In the genomic region with DNA sequence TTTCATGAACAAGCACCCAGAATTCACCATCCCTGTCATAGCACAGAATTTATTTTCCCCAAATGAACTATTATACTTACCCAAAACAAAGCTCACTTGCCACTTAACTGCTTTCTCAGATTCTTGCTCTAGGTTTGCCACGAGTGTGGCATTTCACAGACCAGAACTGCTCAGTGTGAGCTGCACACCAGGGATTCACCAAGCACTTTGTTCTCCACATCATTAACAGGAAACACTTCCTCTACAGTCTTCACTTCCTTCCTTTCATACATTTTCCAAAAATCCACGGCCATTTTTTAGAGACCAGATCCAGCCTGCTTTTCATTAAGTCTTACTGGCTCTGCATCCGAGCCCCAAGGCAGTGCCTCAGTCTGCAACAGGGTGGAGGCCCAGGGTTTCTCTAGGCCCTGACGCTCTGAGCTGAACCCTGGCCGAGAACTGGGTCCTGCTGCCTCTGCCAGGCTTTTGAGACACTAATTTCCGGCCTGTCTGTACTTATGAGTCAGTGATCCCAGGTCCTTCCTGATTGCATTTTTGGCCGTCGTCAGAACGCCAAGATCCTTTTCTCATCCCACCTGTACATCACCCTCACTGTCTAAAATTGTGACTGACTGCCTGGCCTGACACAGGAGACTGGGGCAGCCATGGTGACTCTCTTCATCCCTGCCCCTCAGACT, we compare ENCODE assay signal across 14 cellular contexts.
DNase-seq lines count a peak whose midpoint lies in the region; ATAC-seq and TF ChIP-seq lines count a peak whose summit lies in the region.
"Had no signal": no experiment of that assay in that cellular context is flagged by ENCODE, and none has a peak within 500 bp of the region (broad histone marks: within the 10 kb centered on the region; RNA-seq: fewer than 3 reads in every experiment).

No MANE protein-coding gene starts in this region.

- ATAC-seq in SK-N-SH treated with all-trans-retinoic acid at 6 μM for 48 hours (peak; percentile 70), HG03460 (IDR thresholded peaks at IDR 0.05; ENCODE audit: unreplicated experiment) (no peak), upper lobe of right lung (no peak)

- H3K4me3 Mint-ChIP-seq in glutamatergic neuron (ENCODE audit: unreplicated experiment) = no peak overlapping the region

- H3K4me2 ChIP-seq in skeletal muscle satellite cell (ENCODE audit: low read length) = peak overlapping the region; percentile 29

- peaks cover 41% of the 10 kb centered on the region for H3K4me1 ChIP-seq in skeletal muscle satellite cell (ENCODE audit: control insufficient read depth, insufficient read depth, low read length)
- H3K4me1 ChIP-seq in upper lobe of right lung = no peaks in the 10 kb centered on the region

- DNase-seq in GM04503 (ENCODE audit: low read depth) (peak; percentile 48), foreskin fibroblast (peak; percentile 45 to 58), upper lobe of right lung (no peak), glutamatergic neuron (no peak)
- DNase-seq in activated naive CD4-positive, alpha-beta T cell treated with anti-CD3 and anti-CD28 coated beads, Interleukin-2, amount 50 U/mL, for 16 hours = no peak
- DNase-seq: activated CD4-positive, alpha-beta T cell treated with anti-CD3 and anti-CD28 coated beads, Interleukin-2, amount 50 U/mL, for 1 hour; activated gamma-delta T cell treated with Interleukin-2 at 50 U/mL for 16 hours; NCI-H2171; stimulated activated CD4-positive, alpha-beta T cell treated with anti-CD3 and anti-CD28 coated beads, Interleukin-4, amount 100 ng/mL, for 4 hours; substantia nigra had no signal

- peak overlapping the region; percentile 50 for H3K9ac ChIP-seq in skeletal muscle satellite cell (ENCODE audit: low read depth, low read length)

- no peak overlapping the region for H3K27ac Mint-ChIP-seq in glutamatergic neuron (ENCODE audit: unreplicated experiment)

- no peaks in the 10 kb centered on the region for H3K27me3 Mint-ChIP-seq in glutamatergic neuron (ENCODE audit: unreplicated experiment)

- H3K9me3 ChIP-seq in skeletal muscle satellite cell (replicated peaks; ENCODE audit: low read length) = no peaks in the 10 kb centered on the region
- H3K9me3 ChIP-seq in upper lobe of right lung = no peaks in the 10 kb centered on the region
- H3K9me3 ChIP-seq: neutrophil had no signal

- H3K36me3 ChIP-seq in skeletal muscle satellite cell (ENCODE audit: insufficient read depth, low read length) (peaks cover 59% of the 10 kb centered on the region), upper lobe of right lung (peaks cover 16% of the 10 kb centered on the region)
- H3K36me3 ChIP-seq: neutrophil had no signal

- no peak overlapping the region for H3K4me3 ChIP-seq in foreskin fibroblast (ENCODE audit: low read depth in 1 of 2, low read length in 2 of 2)
- no peak overlapping the region for H3K4me3 ChIP-seq in skeletal muscle satellite cell (ENCODE audit: low read length)
- no peak overlapping the region for H3K4me3 ChIP-seq in upper lobe of right lung

- H3K9me3 Mint-ChIP-seq in glutamatergic neuron (ENCODE audit: unreplicated experiment) = no peaks in the 10 kb centered on the region

- no peak overlapping the region for H3K27ac ChIP-seq in upper lobe of right lung
- H3K27ac ChIP-seq: neutrophil had no signal

- peaks cover 2% of the 10 kb centered on the region for H3K4me1 Mint-ChIP-seq in glutamatergic neuron (ENCODE audit: low read depth, unreplicated experiment)

- H3K36me3 Mint-ChIP-seq in glutamatergic neuron (ENCODE audit: unreplicated experiment) = no peaks in the 10 kb centered on the region

- intact Hi-C loops in upper lobe of right lung (cut with DNase I) = no loop called here

- no peaks in the 10 kb centered on the region for H3K27me3 ChIP-seq in skeletal muscle satellite cell (ENCODE audit: control insufficient read depth, insufficient read depth, low read length)
- H3K27me3 ChIP-seq in upper lobe of right lung = no peaks in the 10 kb centered on the region
- H3K27me3 ChIP-seq: neutrophil had no signal

- TF ChIP-seq CTCF in foreskin fibroblast (IDR thresholded peaks at IDR 0.05; ENCODE audit: low read depth, low read length) (no peak), upper lobe of right lung (IDR thresholded peaks at IDR 0.05) (no peak), glutamatergic neuron (IDR thresholded peaks at IDR 0.05; ENCODE audit: partially characterized antibody, unreplicated experiment) (no peak)

TF ChIP-seq in SK-N-SH treated with all-trans-retinoic acid at 6 μM for 48 hours, 23 proteins besides CTCF, POLR2A, EP300 and RAD21:
- no peak for TF ChIP-seq OSR1 (CRISPR knock-in tag; IDR thresholded peaks at IDR 0.05)
- no peak for TF ChIP-seq RARB (CRISPR knock-in tag; IDR thresholded peaks at IDR 0.05)
- TF ChIP-seq, protein P1, sequence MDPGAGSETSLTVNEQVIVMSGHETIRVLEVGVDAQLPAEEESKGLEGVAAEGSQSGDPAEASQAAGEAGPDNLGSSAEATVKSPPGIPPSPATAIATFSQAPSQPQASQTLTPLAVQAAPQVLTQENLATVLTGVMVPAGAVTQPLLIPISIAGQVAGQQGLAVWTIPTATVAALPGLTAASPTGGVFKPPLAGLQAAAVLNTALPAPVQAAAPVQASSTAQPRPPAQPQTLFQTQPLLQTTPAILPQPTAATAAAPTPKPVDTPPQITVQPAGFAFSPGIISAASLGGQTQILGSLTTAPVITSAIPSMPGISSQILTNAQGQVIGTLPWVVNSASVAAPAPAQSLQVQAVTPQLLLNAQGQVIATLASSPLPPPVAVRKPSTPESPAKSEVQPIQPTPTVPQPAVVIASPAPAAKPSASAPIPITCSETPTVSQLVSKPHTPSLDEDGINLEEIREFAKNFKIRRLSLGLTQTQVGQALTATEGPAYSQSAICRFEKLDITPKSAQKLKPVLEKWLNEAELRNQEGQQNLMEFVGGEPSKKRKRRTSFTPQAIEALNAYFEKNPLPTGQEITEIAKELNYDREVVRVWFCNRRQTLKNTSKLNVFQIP (CRISPR knock-in tag; IDR thresholded peaks at IDR 0.05; ENCODE audit: borderline replicate concordance, low read depth) = no peak
- no peak for TF ChIP-seq ZNF8 (CRISPR knock-in tag; IDR thresholded peaks at IDR 0.05)
- TF ChIP-seq ZNF565 (CRISPR knock-in tag; conservative IDR thresholded peaks at IDR 0.05; ENCODE audit: low read depth) = no peak
- no peak for TF ChIP-seq TOX (CRISPR knock-in tag; IDR thresholded peaks at IDR 0.05; ENCODE audit: borderline replicate concordance)

Comparison
In these comparisons a context has a peak if more than half of its experiments do, and no peak if none do; other contexts are left out.
1. DNase-seq: peak in GM04503 (single experiment) and foreskin fibroblast (2 of 2); none in upper lobe of right lung (single experiment), activated naive CD4-positive, alpha-beta T cell treated with anti-CD3 and anti-CD28 coated beads, Interleukin-2, amount 50 U/mL, for 16 hours (single experiment) and glutamatergic neuron (single experiment).